Comparison of ENCODE assay signal across 8 cellular contexts in the genomic region with DNA sequence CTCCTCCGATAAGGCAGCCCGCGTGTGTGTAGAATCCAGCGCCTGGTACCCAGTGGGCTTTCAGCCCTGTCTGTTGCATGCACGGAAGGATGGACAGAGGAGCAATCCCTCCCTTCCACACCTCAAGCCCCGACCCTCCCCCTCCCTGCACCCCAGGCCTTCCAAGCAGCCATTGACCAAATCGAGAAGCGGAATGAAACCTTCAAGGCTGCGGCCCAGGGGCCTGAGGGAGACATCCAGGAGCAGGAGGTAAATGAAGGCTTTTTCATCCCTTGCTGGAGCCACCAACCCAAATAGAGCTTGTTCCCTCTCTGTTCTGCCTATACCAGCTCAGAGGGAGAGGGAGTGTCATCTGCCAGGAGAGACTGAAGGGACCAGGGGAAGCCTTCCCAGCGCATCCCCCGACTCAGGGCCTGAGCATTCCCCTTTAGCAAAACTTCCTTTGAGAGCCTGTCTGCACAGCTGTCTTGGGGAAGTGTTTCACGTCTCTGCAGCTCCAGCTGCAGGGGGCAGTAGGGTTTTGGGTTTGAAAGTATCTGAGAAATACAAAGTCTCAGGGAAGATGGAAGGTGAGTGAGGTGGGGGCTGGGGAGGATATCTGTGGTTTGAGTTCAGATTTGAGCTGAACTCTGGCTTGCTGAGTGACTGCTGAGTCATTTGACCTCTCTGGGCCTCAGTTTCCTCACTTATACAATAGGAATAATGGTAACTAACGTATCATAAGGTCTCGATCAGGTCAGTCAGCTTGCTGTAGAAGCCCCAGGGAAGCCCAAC. TPM values are rescaled to one million over a fixed set of nuclear protein-coding genes. Genes with fewer than 3 reads are reported as not detected.
DNase-seq lines count a peak whose midpoint lies in the region; ATAC-seq and TF ChIP-seq lines count a peak whose summit lies in the region.

No MANE protein-coding gene starts in this region.

- peaks cover 72% of the 10 kb centered on the region for H3K4me1 Mint-ChIP-seq in T-helper 2 cell treated with Interferon-gamma antibody and Interleukin-4, amounts not matched to agents 5 μg/mL and 100 μg/mL, for 36 hours (ENCODE audit: low read depth)

- H3K36me3 ChIP-seq in left ventricle myocardium inferior (no peaks in the 10 kb centered on the region), neutrophil (no peaks in the 10 kb centered on the region)

- H3K36me3 Mint-ChIP-seq in T-helper 2 cell treated with Interferon-gamma antibody and Interleukin-4, amounts not matched to agents 5 μg/mL and 100 μg/mL, for 36 hours (ENCODE audit: low read depth), result no peaks in the 10 kb centered on the region

- no peak overlapping the region for H3K4me3 ChIP-seq in left ventricle myocardium inferior
- no peak overlapping the region for H3K4me3 ChIP-seq in astrocyte of the cerebellum (ENCODE audit: low read depth, low read length)
- no peak overlapping the region for H3K4me3 ChIP-seq in neutrophil (ENCODE audit: low read depth in 1 of 2, low read length in 1 of 2)

- H3K9me3 ChIP-seq in left ventricle myocardium inferior (replicated peaks), result no peaks in the 10 kb centered on the region
- no peaks in the 10 kb centered on the region for H3K9me3 ChIP-seq in neutrophil

- no peaks in the 10 kb centered on the region for H3K27me3 ChIP-seq in left ventricle myocardium inferior (ENCODE audit: low read depth)
- no peaks in the 10 kb centered on the region for H3K27me3 ChIP-seq in neutrophil

- H3K4me3 Mint-ChIP-seq in T-helper 2 cell treated with Interferon-gamma antibody and Interleukin-4, amounts not matched to agents 5 μg/mL and 100 μg/mL, for 36 hours, result peak overlapping the region; percentile 64

- no peak overlapping the region for H3K27ac ChIP-seq in left ventricle myocardium inferior (replicated peaks)
- H3K27ac ChIP-seq in neutrophil, result no peak overlapping the region

- H3K9me3 Mint-ChIP-seq in T-helper 2 cell treated with Interferon-gamma antibody and Interleukin-4, amounts not matched to agents 5 μg/mL and 100 μg/mL, for 36 hours, result no peaks in the 10 kb centered on the region

- intact Hi-C loops in left ventricle myocardium inferior (cut with micrococcal nuclease) (no loop called here), Right ventricle myocardium superior (cut with DNase I) (no loop called here)

- H3K4me1 ChIP-seq in left ventricle myocardium inferior (peaks cover 19% of the 10 kb centered on the region), neutrophil (ENCODE audit: control insufficient read depth in 1 of 2, insufficient read depth in 1 of 2, low read depth in 1 of 2, low read length in 1 of 2) (peaks cover 12 to 20% of the 10 kb centered on the region in 2 experiments)

- no peak for ATAC-seq in Right ventricle myocardium superior (ENCODE audit: poor library complexity)
- ATAC-seq in HG03378 (IDR thresholded peaks at IDR 0.05; ENCODE audit: unreplicated experiment), result no peak
- no peak for ATAC-seq in HG03354 (IDR thresholded peaks at IDR 0.05; ENCODE audit: poor library complexity, severe bottlenecking, unreplicated experiment)

- DNase-seq in left ventricle myocardium inferior (no peak), Right ventricle myocardium superior (no peak), astrocyte of the cerebellum (ENCODE audit: low read depth) (no peak), NCI-H748 (lab: John Stamatoyannopoulos, UW; ENCODE audit: unreplicated experiment) (no peak)
- DNase-seq in T-helper 2 cell treated with Interferon-gamma antibody and Interleukin-4, amounts not matched to agents 5 μg/mL and 100 μg/mL, for 36 hours (ENCODE audit: low spot score), result peak; percentile 60

- H3K27me3 Mint-ChIP-seq in T-helper 2 cell treated with Interferon-gamma antibody and Interleukin-4, amounts not matched to agents 5 μg/mL and 100 μg/mL, for 36 hours (ENCODE audit: low read depth), result no peaks in the 10 kb centered on the region

- TF ChIP-seq CTCF in left ventricle myocardium inferior (IDR thresholded peaks at IDR 0.05; ENCODE audit: borderline replicate concordance), result peak; percentile 27
- TF ChIP-seq CTCF in astrocyte of the cerebellum (IDR thresholded peaks at IDR 0.05; ENCODE audit: low read depth, low read length, missing control alignments), result peak; percentile 70
- TF ChIP-seq CTCF in neutrophil (IDR thresholded peaks at IDR 0.05), result peak; percentile 24

- H3K27ac Mint-ChIP-seq in T-helper 2 cell treated with Interferon-gamma antibody and Interleukin-4, amounts not matched to agents 5 μg/mL and 100 μg/mL, for 36 hours, result peak overlapping the region; percentile 83

- in situ Hi-C loops in astrocyte of the cerebellum (cut with HindIII; ENCODE audit: low sequenced_read_pairs), result no loop called here

RNA-seq across cellular contexts. Expression of a gene that starts 16.1 kb away (rescaled TPM):
- total RNA-seq in left ventricle myocardium inferior, result 6.0 TPM
- total RNA-seq in Right ventricle myocardium superior, result 5.7 TPM

RNA-seq across cellular contexts. Expression of a gene that starts 35.5 kb away (rescaled TPM):
- total RNA-seq in left ventricle myocardium inferior (162 TPM), Right ventricle myocardium superior (205 TPM)
